In genomic region chr10:60192986-60193385, GRCh38 we compare ENCODE assay signal across 22 cellular contexts.
"Had no signal": no experiment of that assay in that cellular context is flagged by ENCODE, and none has a peak within 500 bp of the region (broad histone marks: within the 10 kb centered on the region; RNA-seq: fewer than 3 reads in every experiment).

No MANE protein-coding gene starts in this region.

- ATAC-seq: esophagus mucosa; gastrocnemius medialis; heart right ventricle; left lobe of liver; naive thymus-derived CD4-positive, alpha-beta T cell; sciatic nerve; stimulated activated memory B cell treated with anti-CD40 and anti-IgM and Interleukin-4, amounts not matched to agents 10 μg/mL and 1 μg/mL and 100 μg/mL, for 72 hours had no signal

- H3K27ac ChIP-seq: dorsolateral prefrontal cortex, gastrocnemius medialis, heart right ventricle, spleen, tibial artery, upper lobe of left lung, uterus had no signal

- H3K9me3 ChIP-seq: gastrocnemius medialis, spleen, tibial artery, upper lobe of left lung, uterus had no signal

- H3K27me3 ChIP-seq: dorsolateral prefrontal cortex, gastrocnemius medialis, heart right ventricle, spleen, tibial artery, upper lobe of left lung, uterus had no signal

- H3K4me1 ChIP-seq: spleen, upper lobe of left lung, uterus had no signal

- H3K4me3 Mint-ChIP-seq: naive thymus-derived CD4-positive, alpha-beta T cell; nephron progenitor cell; stimulated activated memory B cell treated with anti-CD40 and anti-IgM and Interleukin-4, amounts not matched to agents 10 μg/mL and 1 μg/mL and 100 μg/mL, for 72 hours; stimulated activated naive CD8-positive, alpha-beta T cell treated with anti-CD3 and anti-CD28 coated beads, Interleukin-15, Interleukin-2, amounts not matched to agents 100 ng/mL and 50 ng/mL, for 24 hours had no signal

- H3K4me1 Mint-ChIP-seq: stimulated activated memory B cell treated with anti-CD40 and anti-IgM and Interleukin-4, amounts not matched to agents 10 μg/mL and 1 μg/mL and 100 μg/mL, for 72 hours had no signal

- H3K9me3 Mint-ChIP-seq: stimulated activated memory B cell treated with anti-CD40 and anti-IgM and Interleukin-4, amounts not matched to agents 10 μg/mL and 1 μg/mL and 100 μg/mL, for 72 hours; stimulated activated naive CD8-positive, alpha-beta T cell treated with anti-CD3 and anti-CD28 coated beads, Interleukin-15, Interleukin-2, amounts not matched to agents 100 ng/mL and 50 ng/mL, for 24 hours had no signal

- H3K36me3 ChIP-seq: gastrocnemius medialis, tibial artery, upper lobe of left lung, uterus had no signal

- H3K4me3 ChIP-seq: dorsolateral prefrontal cortex, gastrocnemius medialis, heart right ventricle, spleen, tibial artery, upper lobe of left lung, uterus had no signal

- H3K27ac Mint-ChIP-seq: nephron progenitor cell; stimulated activated memory B cell treated with anti-CD40 and anti-IgM and Interleukin-4, amounts not matched to agents 10 μg/mL and 1 μg/mL and 100 μg/mL, for 72 hours; stimulated activated naive CD8-positive, alpha-beta T cell treated with anti-CD3 and anti-CD28 coated beads, Interleukin-15, Interleukin-2, amounts not matched to agents 100 ng/mL and 50 ng/mL, for 24 hours had no signal

- H3K27me3 Mint-ChIP-seq: naive thymus-derived CD4-positive, alpha-beta T cell; stimulated activated memory B cell treated with anti-CD40 and anti-IgM and Interleukin-4, amounts not matched to agents 10 μg/mL and 1 μg/mL and 100 μg/mL, for 72 hours had no signal

- DNase-seq: dorsolateral prefrontal cortex; effector CD8-positive, alpha-beta T cell; gastrocnemius medialis; heart right ventricle; hypothalamus; islet precursor cell; mammary epithelial cell; naive thymus-derived CD4-positive, alpha-beta T cell; nephron progenitor cell; posterior cingulate gyrus; spleen; stimulated activated CD4-positive, alpha-beta T cell treated with anti-CD3 and anti-CD28 coated beads, Interleukin-15, amount 100 ng/mL, for 24 hours; stimulated activated CD4-positive, alpha-beta T cell treated with anti-CD3 and anti-CD28 coated beads, Interleukin-1b, Interleukin-23, amount 100 ng/mL, for 48 hours; stimulated activated CD4-positive, alpha-beta T cell treated with anti-CD3 and anti-CD28 coated beads, Interleukin-4, amount 100 ng/mL, for 24 hours; tibial artery; upper lobe of left lung; uterus had no signal
